Comparison of ENCODE assay signal across 13 cellular contexts in genomic region chr1:209618756-209619420, GRCh38. TPM values are rescaled to one million over a fixed set of nuclear protein-coding genes. Genes with fewer than 3 reads are reported as not detected.
A peak's percentile ranks its signal among the peaks of the same experiment; 100 is the strongest.
DNase-seq lines count a peak whose midpoint lies in the region; ATAC-seq, FAIRE-seq and TF ChIP-seq lines count a peak whose summit lies in the region.
"Had no signal": no experiment of that assay in that cellular context is flagged by ENCODE, and none has a peak within 500 bp of the region (broad histone marks: within the 10 kb centered on the region; RNA-seq: fewer than 3 reads in every experiment).

No MANE protein-coding gene starts in this region.

- peak; percentile 61 for DNase-seq in Daoy (ENCODE audit: low read depth)
- DNase-seq in NCI-H2107 treated with DMSO at 0.1 percent for 48 hours (lab: John Stamatoyannopoulos, UW; ENCODE audit: unreplicated experiment): peak; percentile 66
- peak; percentile 79 for DNase-seq in globus pallidus (ENCODE audit: low spot score)
- peak; percentile 87 for DNase-seq in occipital lobe (lab: John Stamatoyannopoulos, UW)
- DNase-seq in immature natural killer cell: no peak
- DNase-seq in NCI-H2227 (lab: John Stamatoyannopoulos, UW; ENCODE audit: unreplicated experiment): no peak
- DNase-seq in GM12892 (ENCODE audit: insufficient read length): no peak
- DNase-seq: activated CD4-positive, alpha-beta T cell treated with anti-CD3 and anti-CD28 coated beads for 48 hours; Caco-2; islet precursor cell; stimulated activated naive CD4-positive, alpha-beta T cell treated with Interleukin-2 at 50 U/mL for 16 hours had no signal

- no peak for ATAC-seq in GM21360 (IDR thresholded peaks at IDR 0.05; ENCODE audit: unreplicated experiment)

- H3K4me1 Mint-ChIP-seq in immature natural killer cell: peaks cover 0 to 4% of the 10 kb centered on the region in 2 donors

- no peaks in the 10 kb centered on the region for H3K9me3 Mint-ChIP-seq in immature natural killer cell
- H3K9me3 Mint-ChIP-seq: activated T-helper 2 cell treated with anti-CD3 and anti-CD28 coated beads, Interferon-gamma antibody, Interleukin-2, Interleukin-4, amounts not matched to agents 10 μg/mL and 5 μg/mL and 100 μg/mL, durations not matched to agents 14 hours and 24 hours and 36 hours had no signal

- no peak for TF ChIP-seq POLR2A in GM12892 (IDR thresholded peaks at IDR 0.05; ENCODE audit: low read depth, low read length)

- no peak overlapping the region for H3K4me3 Mint-ChIP-seq in immature natural killer cell

- peaks cover 0 to 6% (median 4%) of the 10 kb centered on the region in 3 donors for H3K27me3 Mint-ChIP-seq in immature natural killer cell (ENCODE audit: low read depth in 3 of 3)

- peaks cover 4 to 13% (median 12%) of the 10 kb centered on the region in 3 donors for H3K36me3 Mint-ChIP-seq in immature natural killer cell

- no peak for FAIRE-seq in GM12892 (lab: Jason Lieb, UNC)

- H3K27ac Mint-ChIP-seq in immature natural killer cell: no peak overlapping the region
- H3K27ac Mint-ChIP-seq: activated T-helper 2 cell treated with anti-CD3 and anti-CD28 coated beads, Interferon-gamma antibody, Interleukin-2, Interleukin-4, amounts not matched to agents 10 μg/mL and 5 μg/mL and 100 μg/mL, durations not matched to agents 14 hours and 24 hours and 36 hours had no signal

RNA-seq across cellular contexts. Expression of gene LAMB3, which starts 33.3 kb away (rescaled TPM):
- 5.7 and 7.8 TPM in 2 replicates for total RNA-seq in Daoy (2014; rRNA removed; shearing (Covaris generic))
- 1.7 TPM for total RNA-seq in occipital lobe
- polyA plus RNA-seq in immature natural killer cell: 1 to 10 TPM in 1 of 3 donors, under 1 TPM in 1, not detected in 1; 0.58 to 1.6 TPM
- polyA plus RNA-seq in GM12892 (2012; ENCODE audit: missing spikeins): 0.59 TPM

RNA-seq across cellular contexts. Expression of gene CAMK1G, which starts 35.4 kb away (rescaled TPM):
- total RNA-seq in Daoy (2014; rRNA removed; shearing (Covaris generic)): not detected in 2 replicates
- 7.3 TPM for total RNA-seq in occipital lobe
- not detected for polyA plus RNA-seq in immature natural killer cell
- polyA plus RNA-seq in GM12892 (2012; ENCODE audit: missing spikeins): 0.42 TPM
- total RNA-seq: activated T-helper 2 cell treated with anti-CD3 and anti-CD28 coated beads, Interferon-gamma antibody, Interleukin-2, Interleukin-4, amounts not matched to agents 10 μg/mL and 5 μg/mL and 100 μg/mL, durations not matched to agents 14 hours and 24 hours and 36 hours; Caco-2 had no signal

RNA-seq across cellular contexts. Expression of gene G0S2, which starts 56.3 kb away (rescaled TPM):
- total RNA-seq in Daoy (2014; rRNA removed; shearing (Covaris generic)): 5.7 TPM in 1 of 2 replicates, not detected in the other
- total RNA-seq in occipital lobe: 2.3 TPM
- 1 to 10 TPM in 1 of 3 donors, under 1 TPM in 1, not detected in 1; 0.59 to 3.1 TPM for polyA plus RNA-seq in immature natural killer cell
- 7.7 TPM for polyA plus RNA-seq in GM12892 (2012; ENCODE audit: missing spikeins)

Comparison
In these comparisons a context has a peak if more than half of its experiments do, and no peak if none do; other contexts are left out.
1. DNase-seq: peak in Daoy (single experiment), NCI-H2107 treated with DMSO at 0.1 percent for 48 hours (single experiment), globus pallidus (single experiment) and occipital lobe (single experiment); none in immature natural killer cell (0 of 3), NCI-H2227 (single experiment) and GM12892 (single experiment).